Comparison of ENCODE assay signal across 10 cellular contexts in genomic region chr2:173359231-173359630, GRCh38. TPM values are rescaled to one million over a fixed set of nuclear protein-coding genes. Genes with fewer than 3 reads are reported as not detected.
DNase-seq lines count a peak whose midpoint lies in the region; ATAC-seq lines count a peak whose summit lies in the region.
"Had no signal": no experiment of that assay in that cellular context is flagged by ENCODE, and none has a peak within 500 bp of the region (broad histone marks: within the 10 kb centered on the region; RNA-seq: fewer than 3 reads in every experiment).

No MANE protein-coding gene starts in this region.

- ATAC-seq in GM21526 (IDR thresholded peaks at IDR 0.05; ENCODE audit: low FRiP score, unreplicated experiment) = peak; percentile 55
- no peak for ATAC-seq in aorta (ENCODE audit: low FRiP score)
- ATAC-seq in left cardiac atrium = no peak

- H3K4me3 ChIP-seq in MG63 (0 out of 2 replicates have a peak overlapping the region, but pooled peaks have one; percentile 2), aorta (ENCODE audit: low read length in 2 of 2) (no peak overlapping the region)

- peak overlapping the region; percentile 90 for H3K27ac Mint-ChIP-seq in activated T-helper 2 cell treated with anti-CD3 and anti-CD28 coated beads, Interferon-gamma antibody, Interleukin-2, Interleukin-4, amounts not matched to agents 10 μg/mL and 5 μg/mL and 100 μg/mL, durations not matched to agents 14 hours and 24 hours and 36 hours

- intact Hi-C loops in activated T-helper 2 cell treated with anti-CD3 and anti-CD28 coated beads, Interferon-gamma antibody, Interleukin-2, Interleukin-4, amounts not matched to agents 10 μg/mL and 5 μg/mL and 100 μg/mL, durations not matched to agents 14 hours and 24 hours and 36 hours (cut with micrococcal nuclease) = loop anchor here (1.0 to 10.0 kb wide), 5 partner anchors 11 to 1128 kb away; partner anchors contain the start of gene GPR155
- intact Hi-C loops in aorta (cut with DNase I) = no loop called here
- intact Hi-C loops in left cardiac atrium (cut with DNase I) = loop anchor here in 1 of 2 donors (10.0 kb wide), 1 partner anchor 124 kb away; no protein-coding TSS in a partner anchor

- H3K36me3 ChIP-seq in MG63 = peaks cover 56% of the 10 kb centered on the region
- no peaks in the 10 kb centered on the region for H3K36me3 ChIP-seq in aorta (ENCODE audit: control insufficient read depth in 1 of 2, insufficient read depth in 2 of 2, low read length in 1 of 2)

- H3K36me3 Mint-ChIP-seq in activated T-helper 2 cell treated with anti-CD3 and anti-CD28 coated beads, Interferon-gamma antibody, Interleukin-2, Interleukin-4, amounts not matched to agents 10 μg/mL and 5 μg/mL and 100 μg/mL, durations not matched to agents 14 hours and 24 hours and 36 hours (ENCODE audit: low read depth) = peaks cover 78% of the 10 kb centered on the region

- H3K9me3 ChIP-seq in MG63 = no peaks in the 10 kb centered on the region
- H3K9me3 ChIP-seq in aorta (ENCODE audit: control insufficient read depth, low read length) = no peaks in the 10 kb centered on the region

- no peaks in the 10 kb centered on the region for H3K27me3 Mint-ChIP-seq in activated T-helper 2 cell treated with anti-CD3 and anti-CD28 coated beads, Interferon-gamma antibody, Interleukin-2, Interleukin-4, amounts not matched to agents 10 μg/mL and 5 μg/mL and 100 μg/mL, durations not matched to agents 14 hours and 24 hours and 36 hours (ENCODE audit: low read depth)

- H3K9me3 Mint-ChIP-seq in activated T-helper 2 cell treated with anti-CD3 and anti-CD28 coated beads, Interferon-gamma antibody, Interleukin-2, Interleukin-4, amounts not matched to agents 10 μg/mL and 5 μg/mL and 100 μg/mL, durations not matched to agents 14 hours and 24 hours and 36 hours = no peaks in the 10 kb centered on the region

- peaks cover 50% of the 10 kb centered on the region for H3K4me1 Mint-ChIP-seq in activated T-helper 2 cell treated with anti-CD3 and anti-CD28 coated beads, Interferon-gamma antibody, Interleukin-2, Interleukin-4, amounts not matched to agents 10 μg/mL and 5 μg/mL and 100 μg/mL, durations not matched to agents 14 hours and 24 hours and 36 hours (ENCODE audit: low read depth)

- WGBS in aorta, 2 donors = 89 to 90% methylated on average over 8 of the region's 8 CpGs

- H3K27ac ChIP-seq in aorta (ENCODE audit: low read depth in 1 of 2, low read length in 2 of 2) = no peak overlapping the region

- peak overlapping the region; percentile 57 for H3K4me3 Mint-ChIP-seq in activated T-helper 2 cell treated with anti-CD3 and anti-CD28 coated beads, Interferon-gamma antibody, Interleukin-2, Interleukin-4, amounts not matched to agents 10 μg/mL and 5 μg/mL and 100 μg/mL, durations not matched to agents 14 hours and 24 hours and 36 hours (ENCODE audit: low read depth)

- DNase-seq in EH (ENCODE audit: low read depth) (peak; percentile 21), MG63 (peak; percentile 53), NCI-H526 treated with DMSO at 0.1 percent for 48 hours (lab: John Stamatoyannopoulos, UW) (no peak), aorta (no peak), left cardiac atrium (no peak)
- DNase-seq in activated T-helper 2 cell treated with anti-CD3 and anti-CD28 coated beads, Interferon-gamma antibody, Interleukin-2, Interleukin-4, amounts not matched to agents 10 μg/mL and 5 μg/mL and 100 μg/mL, durations not matched to agents 14 hours and 24 hours and 36 hours (ENCODE audit: low spot score) = no peak
- DNase-seq in activated effector memory CD4-positive, alpha-beta T cell treated with Interleukin-2 at 50 U/mL for 16 hours = no peak
- DNase-seq: cerebellar nuclear complex, mammary epithelial cell had no signal

- H3K4me1 ChIP-seq in aorta (ENCODE audit: control insufficient read depth in 1 of 2, insufficient read depth in 2 of 2, low read length in 2 of 2) = no peaks in the 10 kb centered on the region

- H3K27me3 ChIP-seq in MG63 = no peaks in the 10 kb centered on the region
- no peaks in the 10 kb centered on the region for H3K27me3 ChIP-seq in aorta (ENCODE audit: control insufficient read depth in 1 of 2, insufficient read depth in 2 of 2, low read length in 1 of 2)

RNA-seq across cellular contexts. Expression of gene CDCA7, which starts 4.6 kb away (rescaled TPM):
- 13.2 and 18.6 TPM in 2 replicates for total RNA-seq in MG63 (2014; rRNA removed; shearing (Covaris generic); ENCODE audit: low replicate concordance)
- total RNA-seq in activated T-helper 2 cell treated with anti-CD3 and anti-CD28 coated beads, Interferon-gamma antibody, Interleukin-2, Interleukin-4, amounts not matched to agents 10 μg/mL and 5 μg/mL and 100 μg/mL, durations not matched to agents 14 hours and 24 hours and 36 hours = 128 and 129 TPM in 2 replicates
- total RNA-seq in aorta (1 to 10 TPM; 1.0 to 2.8 TPM), left cardiac atrium (under 1 TPM; 0.29 to 0.97 TPM)
- polyA plus RNA-seq in aorta = 1 to 10 TPM in 1 of 2 donors, under 1 TPM in 1; 0.10 to 1.5 TPM

Comparison
In these comparisons a context has a peak if more than half of its experiments do, and no peak if none do; other contexts are left out.
1. DNase-seq: peak in EH (single experiment) and MG63 (single experiment); none in activated T-helper 2 cell treated with anti-CD3 and anti-CD28 coated beads, Interferon-gamma antibody, Interleukin-2, Interleukin-4, amounts not matched to agents 10 μg/mL and 5 μg/mL and 100 μg/mL, durations not matched to agents 14 hours and 24 hours and 36 hours (single experiment), NCI-H526 treated with DMSO at 0.1 percent for 48 hours (single experiment), activated effector memory CD4-positive, alpha-beta T cell treated with Interleukin-2 at 50 U/mL for 16 hours (single experiment), aorta (0 of 2) and left cardiac atrium (single experiment).